17 cellular contexts compared by ENCODE assay signal in genomic region chr16:62805221-62805857, GRCh38.
DNase-seq lines count a peak whose midpoint lies in the region; ATAC-seq and TF ChIP-seq lines count a peak whose summit lies in the region.
"Had no signal": no experiment of that assay in that cellular context is flagged by ENCODE, and none has a peak within 500 bp of the region (broad histone marks: within the 10 kb centered on the region; RNA-seq: fewer than 3 reads in every experiment).

No MANE protein-coding gene starts in this region.

- H3K36me3 ChIP-seq in heart right ventricle (no peaks in the 10 kb centered on the region), aorta (ENCODE audit: control insufficient read depth in 1 of 2, insufficient read depth in 2 of 2, low read length in 1 of 2) (no peaks in the 10 kb centered on the region)
- H3K36me3 ChIP-seq: HAP-1 had no signal

- 75 to 76% methylated on average over 4 of the region's 4 CpGs for WGBS in heart right ventricle, 2 donors
- 44 to 46% methylated on average over 4 of the region's 4 CpGs for WGBS in aorta, 2 donors

- peak in 7 of 8 donors; percentile 11 to 96 (median 80) for ATAC-seq in heart right ventricle
- ATAC-seq in Right ventricle myocardium inferior = no peak
- ATAC-seq in esophagus mucosa = peak; percentile 51
- ATAC-seq in sciatic nerve = peak; percentile 58
- ATAC-seq in aorta (ENCODE audit: low FRiP score) = peak; percentile 22

- TF ChIP-seq CTCF in heart right ventricle (IDR thresholded peaks at IDR 0.05) = no peak

- H3K4me3 ChIP-seq in heart right ventricle (no peak overlapping the region), aorta (ENCODE audit: low read length in 2 of 2) (no peak overlapping the region)
- H3K4me3 ChIP-seq: HAP-1 had no signal

- intact Hi-C loops in heart right ventricle (cut with DNase I) (no loop called here), Right ventricle myocardium inferior (cut with DNase I) (no loop called here), sciatic nerve (cut with DNase I) (no loop called here), aorta (cut with DNase I) (no loop called here)

- DNase-seq in heart right ventricle (peak in 1 of 2 donors; percentile 7), Right ventricle myocardium inferior (ENCODE audit: missing footprints) (no peak), sciatic nerve (ENCODE audit: low spot score) (no peak), aorta (no peak), NCI-H226 (no peak), NCI-H748 (lab: John Stamatoyannopoulos, UW; ENCODE audit: unreplicated experiment) (no peak), HK-2 (ENCODE audit: unreplicated experiment) (no peak)
- DNase-seq: Caco-2; CD4-positive, alpha-beta T cell; NCI-H1092 treated with DMSO at 0.1 percent for 48 hours; NCI-H146; NCI-H2081; NCI-H2171 treated with DMSO at 0.1 percent for 48 hours; NCI-H510A; NCI-H774 had no signal

- peak overlapping the region in 2 of 10 donors; percentile 25 to 35 for H3K27ac ChIP-seq in heart right ventricle
- H3K27ac ChIP-seq in aorta (ENCODE audit: low read depth in 1 of 2, low read length in 2 of 2) = no peak overlapping the region

- H3K27me3 ChIP-seq in heart right ventricle (no peaks in the 10 kb centered on the region), aorta (ENCODE audit: control insufficient read depth in 1 of 2, insufficient read depth in 2 of 2, low read length in 1 of 2) (no peaks in the 10 kb centered on the region)

- no peaks in the 10 kb centered on the region for H3K4me1 ChIP-seq in heart right ventricle
- H3K4me1 ChIP-seq in aorta (ENCODE audit: control insufficient read depth in 1 of 2, insufficient read depth in 2 of 2, low read length in 2 of 2) = no peaks in the 10 kb centered on the region
- H3K4me1 ChIP-seq: Caco-2, HAP-1 had no signal

- H3K9me3 ChIP-seq in heart right ventricle = peaks cover 0 to 32% (median 0%) of the 10 kb centered on the region in 11 donors
- no peaks in the 10 kb centered on the region for H3K9me3 ChIP-seq in aorta (ENCODE audit: control insufficient read depth, low read length)
- H3K9me3 ChIP-seq: Caco-2, HAP-1 had no signal
